Comparison of ENCODE assay signal across 8 cellular contexts in the genomic region with DNA sequence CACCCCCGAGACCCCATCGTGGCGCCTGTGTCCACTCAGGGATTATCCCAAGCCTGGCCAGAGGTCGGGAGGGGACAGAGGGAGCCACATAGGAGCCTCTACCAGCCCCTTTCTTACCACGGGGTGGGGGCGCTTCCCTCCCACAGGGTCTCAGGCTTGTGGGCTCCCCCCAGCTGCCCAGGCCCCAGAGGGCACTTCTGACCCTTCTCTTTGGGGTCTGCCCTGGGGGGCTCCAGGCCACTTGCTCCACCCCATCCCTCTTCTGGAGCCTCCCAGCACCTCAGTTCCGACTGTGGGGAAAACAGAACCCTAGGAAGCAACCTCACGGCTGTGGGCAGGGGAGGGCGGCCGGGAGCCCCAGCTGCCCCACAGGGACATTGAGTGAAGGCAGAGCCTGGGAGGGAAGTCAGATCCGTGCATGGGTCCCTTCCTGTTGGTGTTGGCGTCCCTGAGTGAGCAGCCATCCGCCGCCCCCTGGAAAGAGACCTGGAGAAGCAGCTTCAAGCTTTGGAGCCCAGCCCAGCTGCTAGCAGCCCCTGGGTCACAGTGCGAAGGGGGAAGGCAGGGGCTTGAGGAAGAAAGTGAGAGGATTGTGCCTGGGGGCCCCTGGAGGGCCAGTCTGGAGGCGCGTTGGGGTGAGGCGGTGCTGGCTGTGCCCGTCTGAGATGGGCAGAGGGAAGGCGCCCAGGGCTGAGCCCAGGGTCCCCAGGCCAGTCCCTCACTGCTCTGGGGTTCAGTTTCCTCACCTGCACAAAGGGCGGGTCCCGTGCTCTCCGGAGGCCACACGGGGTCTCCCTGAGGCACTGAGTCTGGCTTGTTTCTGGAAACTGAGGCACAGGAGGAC. TPM values are rescaled to one million over a fixed set of nuclear protein-coding genes. Genes with fewer than 3 reads are reported as not detected.
DNase-seq lines count a peak whose midpoint lies in the region; ATAC-seq, FAIRE-seq and TF ChIP-seq lines count a peak whose summit lies in the region.

No MANE protein-coding gene starts in this region.

- dilution Hi-C loops in IMR-90 (cut with HindIII; ENCODE audit: low sequenced_read_pairs, unreplicated experiment): no loop called here

- FAIRE-seq in K562 (lab: Jason Lieb, UNC): no peak

- in situ Hi-C loops in IMR-90 (cut with MboI; ENCODE audit: low sequenced_read_pairs) (no loop called here), K562 (cut with MboI) (loop anchor here (5.0 kb wide), 1 partner anchor 131 kb away; no protein-coding TSS in a partner anchor)

- H3K56ac ChIP-seq in IMR-90 (ENCODE audit: extremely low read depth, insufficient read depth, low read length): no peak overlapping the region

- intact Hi-C loops in IMR-90 (cut with micrococcal nuclease): no loop called here
- intact Hi-C loops in K562 (cut with micrococcal nuclease): loop anchor here (1.0 to 5.0 kb wide), 4 partner anchors 43 to 164 kb away; no protein-coding TSS in a partner anchor

- H3K9me3 ChIP-seq in IMR-90 (ENCODE audit: control insufficient read depth, insufficient read depth, low read length): no peaks in the 10 kb centered on the region
- no peaks in the 10 kb centered on the region for H3K9me3 ChIP-seq in K562 (replicated peaks; ENCODE audit: control insufficient read depth, insufficient read depth, low read depth, low read length)
- H3K9me3 ChIP-seq in mesenchymal stem cell (ENCODE audit: control insufficient read depth, low read length): no peaks in the 10 kb centered on the region

- no peak for ATAC-seq in IMR-90 (ENCODE audit: low read depth)
- ATAC-seq in K562: peak; percentile 6
- ATAC-seq in HG03097 (IDR thresholded peaks at IDR 0.05; ENCODE audit: low FRiP score, unreplicated experiment): no peak
- no peak for ATAC-seq in GM19324 (IDR thresholded peaks at IDR 0.05; ENCODE audit: low FRiP score, unreplicated experiment)
- ATAC-seq in GM19035 (IDR thresholded peaks at IDR 0.05; ENCODE audit: unreplicated experiment): no peak

- TF ChIP-seq POLR2A in IMR-90 (IDR thresholded peaks at IDR 0.05; ENCODE audit: low read depth, low read length) (no peak), K562 (conservative IDR thresholded peaks at IDR 0.05) (no peak)

- H4K8ac ChIP-seq in IMR-90 (ENCODE audit: low read depth in 2 of 2, low read length in 2 of 2): no peak overlapping the region
- no peak overlapping the region for H4K8ac ChIP-seq in mesenchymal stem cell (ENCODE audit: low read length)

- H3K4me1 ChIP-seq in IMR-90 (ENCODE audit: control insufficient read depth, insufficient read depth, low read length) (peaks cover 2% of the 10 kb centered on the region; the same call in 1 of the 2 replicates), K562 (replicated peaks in 1 of 2; ENCODE audit: control insufficient read depth in 2 of 2, insufficient read depth in 2 of 2, low read length in 2 of 2) (peaks cover 15 to 90% of the 10 kb centered on the region in 2 experiments), mesenchymal stem cell (ENCODE audit: control insufficient read depth, insufficient read depth, low read depth, low read length) (peaks cover 6% of the 10 kb centered on the region)

- H3K36me3 ChIP-seq in IMR-90 (ENCODE audit: control insufficient read depth, insufficient read depth, low read length) (no peaks in the 10 kb centered on the region), K562 (ENCODE audit: control insufficient read depth, insufficient read depth, low read length) (peaks cover 7% of the 10 kb centered on the region; the same call in 2 of the 3 replicates), mesenchymal stem cell (ENCODE audit: control insufficient read depth in 1 of 2, insufficient read depth in 2 of 2, low read depth in 1 of 2, low read length in 2 of 2) (peaks cover 2 to 3% of the 10 kb centered on the region in 2 experiments)

- no peak overlapping the region for H4K91ac ChIP-seq in IMR-90 (ENCODE audit: insufficient read depth, low read depth, low read length)
- peak overlapping the region; percentile 67 for H4K91ac ChIP-seq in mesenchymal stem cell (ENCODE audit: low read length)

- no peaks in the 10 kb centered on the region; the same call in 1 of the 2 replicates for H3K27me3 ChIP-seq in IMR-90 (ENCODE audit: control insufficient read depth, insufficient read depth, low read length)
- no peaks in the 10 kb centered on the region; a peak in 1 of 5 replicates for H3K27me3 ChIP-seq in K562 (ENCODE audit: control insufficient read depth in 2 of 2, insufficient read depth in 2 of 2, low read length in 2 of 2)
- peaks cover 4 to 25% of the 10 kb centered on the region in 2 experiments for H3K27me3 ChIP-seq in mesenchymal stem cell (ENCODE audit: control insufficient read depth in 1 of 2, insufficient read depth in 1 of 2, low read length in 2 of 2)

- H2BK15ac ChIP-seq in IMR-90 (ENCODE audit: low read depth, low read length) (no peak overlapping the region), mesenchymal stem cell (ENCODE audit: low read depth, poor library complexity, severe bottlenecking) (no peak overlapping the region)

- H3K14ac ChIP-seq in IMR-90 (replicated peaks; ENCODE audit: low read depth, low read length): no peak overlapping the region
- H3K14ac ChIP-seq in mesenchymal stem cell (ENCODE audit: low read length in 2 of 2): no peak overlapping the region

- no peak overlapping the region for H4K5ac ChIP-seq in IMR-90 (ENCODE audit: low read depth, low read length)

- TF ChIP-seq CTCF in IMR-90 (conservative IDR thresholded peaks at IDR 0.05; ENCODE audit: low read depth, low read length): no peak
- no peak for TF ChIP-seq CTCF in K562 (IDR thresholded peaks at IDR 0.05 in 2 of 3, conservative IDR thresholded peaks at IDR 0.05 in 1 of 3; ENCODE audit: insufficient read depth in 2 of 3, low read depth in 1 of 3, low read length in 3 of 3)

- CTCF ChIA-PET in IMR-90 (lab: Yijun Ruan, JAX) (interaction anchor here (0.6 to 1.5 kb wide), 2 partner anchors 164 to 188 kb away, joined by 3 to 4 read pairs; no protein-coding TSS in a partner anchor), K562 (lab: Yijun Ruan, JAX; ENCODE audit: low intra/inter-chr PET ratio) (interaction anchor here (0.7 to 2.1 kb wide), 2 partner anchors 127 to 201 kb away, joined by 5 to 35 read pairs; a partner anchor contains a TSS)

- H2AK5ac ChIP-seq in IMR-90 (ENCODE audit: low read depth, low read length) (no peak overlapping the region), mesenchymal stem cell (ENCODE audit: low read length, severe bottlenecking) (no peak overlapping the region)

- TF ChIP-seq RAD21 in IMR-90 (IDR thresholded peaks at IDR 0.05; ENCODE audit: low read length) (no peak), K562 (CRISPR knock-in tag; conservative IDR thresholded peaks at IDR 0.05 in 1 of 2, IDR thresholded peaks at IDR 0.05 in 1 of 2) (no peak)

- H3K4ac ChIP-seq in IMR-90 (ENCODE audit: low read depth, low read length) (no peak overlapping the region), mesenchymal stem cell (ENCODE audit: low read depth in 1 of 2, low read length in 2 of 2) (no peak overlapping the region)

- peak; percentile 49 for DNase-seq in 8988T
- no peak for DNase-seq in IMR-90
- no peak for DNase-seq in K562 (ENCODE audit: extremely low read depth in 1 of 4, low spot score in 3 of 4)
- no peak for DNase-seq in mesenchymal stem cell
- no peak for DNase-seq in stimulated activated CD4-positive, alpha-beta T cell treated with anti-CD3 and anti-CD28 coated beads, Interleukin-4, amount 100 ng/mL, for 4 hours

- BruUV-seq in IMR-90 (replicated peaks; lab: Mats Ljungman, UMichigan) (no TSS peak), K562 (replicated peaks; lab: Mats Ljungman, UMichigan) (no TSS peak)

- WGBS in IMR-90 (ENCODE audit: extremely low coverage in 2 of 2, insufficient read length in 1 of 2), 2 experiments: 76% methylated on average over 18 of the region's 24 CpGs; no CpG with 5 or more reads in 1 of the 2 experiments
- 72% methylated on average over 23 of the region's 24 CpGs for WGBS in K562 (ENCODE audit: insufficient coverage, low coverage, missing lambda C conversion rate)
- WGBS in mesenchymal stem cell: 80% methylated on average over 24 of the region's 24 CpGs

- no peak overlapping the region for H3K27ac ChIP-seq in IMR-90 (ENCODE audit: insufficient read depth, low read length)
- peak overlapping the region; percentile 13; the same call in 1 of the 3 replicates for H3K27ac ChIP-seq in K562 (ENCODE audit: extremely low read depth, low read depth, low read length)
- no peak overlapping the region for H3K27ac ChIP-seq in mesenchymal stem cell (ENCODE audit: low read length, poor library complexity, severe bottlenecking)

- no peak for TF ChIP-seq EP300 in K562 (IDR thresholded peaks at IDR 0.05; ENCODE audit: low read length)

- peak overlapping the region; percentile 77 for H2AK9ac ChIP-seq in IMR-90 (replicated peaks; ENCODE audit: low read depth, low read length, poor library complexity)

- no peak overlapping the region for H2BK120ac ChIP-seq in IMR-90 (ENCODE audit: low read depth, low read length)
- no peak overlapping the region for H2BK120ac ChIP-seq in mesenchymal stem cell (ENCODE audit: low read depth, low read length)

- H3K79me2 ChIP-seq in K562 (ENCODE audit: control insufficient read depth, insufficient read depth, low read length): no peaks in the 10 kb centered on the region

- H3K23ac ChIP-seq in IMR-90 (ENCODE audit: low read depth, low read length) (no peak overlapping the region), mesenchymal stem cell (ENCODE audit: low read length in 2 of 2) (no peak overlapping the region)

- H2BK20ac ChIP-seq in IMR-90 (ENCODE audit: low read depth, low read length): no peak overlapping the region

- peaks cover 7% of the 10 kb centered on the region for H4K20me1 ChIP-seq in IMR-90 (ENCODE audit: insufficient read depth, low read length)
- H4K20me1 ChIP-seq in K562 (replicated peaks; ENCODE audit: control insufficient read depth, insufficient read depth, low read length): no peaks in the 10 kb centered on the region

- H3K4me3 ChIP-seq in IMR-90 (ENCODE audit: insufficient read depth, low read depth, low read length): no peak overlapping the region
- no peak overlapping the region for H3K4me3 ChIP-seq in K562
- H3K4me3 ChIP-seq in mesenchymal stem cell (ENCODE audit: insufficient read depth in 1 of 2, low read depth in 1 of 2, low read length in 2 of 2): no peak overlapping the region

- H2AFZ ChIP-seq in IMR-90 (replicated peaks; ENCODE audit: low read length, poor library complexity) (peak overlapping the region; percentile 61), K562 (ENCODE audit: low read depth, low read length) (peak overlapping the region; percentile 43; the same call in 1 of the 2 replicates), mesenchymal stem cell (ENCODE audit: low read depth, low read length) (no peak overlapping the region)

- H3K18ac ChIP-seq in IMR-90 (ENCODE audit: low read depth, low read length) (no peak overlapping the region), mesenchymal stem cell (ENCODE audit: low read depth in 1 of 2, low read length in 2 of 2) (no peak overlapping the region)

- H3K4me2 ChIP-seq in IMR-90 (ENCODE audit: low read depth, low read length): no peak overlapping the region
- H3K4me2 ChIP-seq in K562 (ENCODE audit: insufficient read depth, low read length): peak overlapping the region; percentile 38; the same call in 1 of the 2 replicates
- H3K4me2 ChIP-seq in mesenchymal stem cell (ENCODE audit: low read length, poor library complexity, severe bottlenecking): no peak overlapping the region

- no peak overlapping the region for H2BK12ac ChIP-seq in mesenchymal stem cell (ENCODE audit: low read length in 2 of 2)

- H3K9me1 ChIP-seq in IMR-90 (ENCODE audit: insufficient read depth, low read length) (no peaks in the 10 kb centered on the region), K562 (ENCODE audit: control insufficient read depth, insufficient read depth, low read length) (no peaks in the 10 kb centered on the region)

- no peak overlapping the region for H3K9ac ChIP-seq in IMR-90 (ENCODE audit: low read depth, low read length)
- peak overlapping the region; percentile 23 to 88; a peak in 3 of 4 replicates for H3K9ac ChIP-seq in K562 (ENCODE audit: insufficient read depth in 1 of 2, low read depth in 2 of 2, low read length in 2 of 2)
- H3K9ac ChIP-seq in mesenchymal stem cell (ENCODE audit: low read length): peak overlapping the region; percentile 33

- POLR2A ChIA-PET in IMR-90 (lab: Charles Lee; ENCODE audit: unreplicated experiment): no interaction called here
- POLR2A ChIA-PET in K562 (lab: Yijun Ruan, JAX): interaction anchor here (0.6 to 1.9 kb wide), 10 partner anchors 10 to 487 kb away, joined by 3 to 7 read pairs (median 3); no protein-coding TSS in a partner anchor

- H3K79me1 ChIP-seq in IMR-90 (ENCODE audit: low read depth in 1 of 2, low read length in 2 of 2) (no peaks in the 10 kb centered on the region), mesenchymal stem cell (replicated peaks; ENCODE audit: low read length, poor library complexity, severe bottlenecking) (no peaks in the 10 kb centered on the region)

- H2BK5ac ChIP-seq in IMR-90 (ENCODE audit: low read depth, low read length, poor library complexity, severe bottlenecking) (no peak overlapping the region), mesenchymal stem cell (ENCODE audit: low read depth, low read length, poor library complexity, severe bottlenecking) (no peak overlapping the region)

RNA-seq across cellular contexts. Expression of a gene that starts 22.1 kb away (rescaled TPM):
- total RNA-seq in IMR-90 (2012; rRNA removed) (18.3 and 23.3 TPM in 2 replicates), K562 (2014; rRNA removed) (68.6 and 84.3 TPM in 2 replicates), K562 (2014; rRNA removed; fragmentation: Illumina TruSeq; extraction: Trizol) (40.5 and 48.5 TPM in 2 replicates), K562 (2015; rRNA removed; fragmentation: Illumina TruSeq; extraction: Trizol) (51.6 and 52.9 TPM in 2 replicates), K562 (2021) (89.1 and 105 TPM in 2 replicates)
- polyA plus RNA-seq in IMR-90 (2012; rRNA removed) (18.1 and 20.2 TPM in 2 replicates), K562 (2011; rRNA removed) (38.0 and 47.3 TPM in 2 replicates), K562 (2014; fragmentation: Illumina TruSeq; extraction: Trizol) (79.7 and 97.5 TPM in 2 replicates), K562 (2014; fragmentation: Nextera tagmentation; extraction: Ambion mirVana) (1 to 10 TPM in 1 of 2 experiments, under 1 TPM in 1; 0.89 to 1.8 TPM), K562 (2014; rRNA removed) (60.2 and 64.7 TPM in 2 replicates)
- polyA plus RNA-seq in IMR-90 (2012; cell fraction: cytosol; rRNA removed): 12.4 and 18.5 TPM in 2 replicates
- polyA plus RNA-seq in IMR-90 (2012; cell fraction: nucleus; rRNA removed; ENCODE audit: low replicate concordance): 28.8 and 33.8 TPM in 2 replicates
- 200 and 398 TPM in 2 replicates for total RNA-seq in K562 (2011; cell fraction: chromatin; rRNA removed; ENCODE audit: low replicate concordance)
- total RNA-seq in K562 (2011; cell fraction: nucleolus; rRNA removed): 176 and 196 TPM in 2 replicates
- total RNA-seq in K562 (2011; cell fraction: nucleoplasm; rRNA removed): 186 and 220 TPM in 2 replicates
- 22.9 and 23.5 TPM in 2 replicates for polyA plus RNA-seq in K562 (2011; cell fraction: cytosol; rRNA removed)
- 233 and 286 TPM in 2 replicates for polyA plus RNA-seq in K562 (2011; cell fraction: nucleus; rRNA removed)
- polyA plus RNA-seq in K562 (2012): 35.6 and 62.2 TPM in 2 replicates
- 23.9 and 28.6 TPM in 2 replicates for polyA minus RNA-seq in K562 (2011; rRNA and poly(A)+ RNA removed)
- 20.8 and 22.0 TPM in 2 replicates for polyA minus RNA-seq in K562 (2011; cell fraction: cytosol; rRNA and poly(A)+ RNA removed)
- polyA minus RNA-seq in K562 (2011; cell fraction: nucleus; rRNA and poly(A)+ RNA removed): 66.5 and 104 TPM in 2 replicates
- 14.5 TPM for polyA plus RNA-seq in mesenchymal stem cell (2013, experiment 1 of 2)
- 14.1 TPM for polyA plus RNA-seq in mesenchymal stem cell (2013, experiment 2 of 2)

RNA-seq across cellular contexts. Expression of a gene that starts 35.4 kb away (rescaled TPM):
- total RNA-seq in IMR-90 (2012; rRNA removed): 6.1 and 6.9 TPM in 2 replicates
- 71.7 and 87.4 TPM in 2 replicates for polyA plus RNA-seq in IMR-90 (2012; rRNA removed)
- 31.9 and 61.6 TPM in 2 replicates for polyA plus RNA-seq in IMR-90 (2012; cell fraction: cytosol; rRNA removed)
- polyA plus RNA-seq in IMR-90 (2012; cell fraction: nucleus; rRNA removed; ENCODE audit: low replicate concordance): 16.5 and 24.5 TPM in 2 replicates
- total RNA-seq in K562 (2011; cell fraction: chromatin; rRNA removed; ENCODE audit: low replicate concordance): 10.6 and 21.9 TPM in 2 replicates
- total RNA-seq in K562 (2011; cell fraction: nucleolus; rRNA removed): 19.5 and 22.0 TPM in 2 replicates
- 18.3 and 24.3 TPM in 2 replicates for total RNA-seq in K562 (2011; cell fraction: nucleoplasm; rRNA removed)
- total RNA-seq in K562 (2014; rRNA removed): 23.1 and 29.0 TPM in 2 replicates
- total RNA-seq in K562 (2014; rRNA removed; fragmentation: Illumina TruSeq; extraction: Trizol): 20.8 and 21.1 TPM in 2 replicates
- total RNA-seq in K562 (2015; rRNA removed; fragmentation: Illumina TruSeq; extraction: Trizol): 31.7 and 34.9 TPM in 2 replicates
- 43.5 and 48.1 TPM in 2 replicates for total RNA-seq in K562 (2021)
- polyA plus RNA-seq in K562 (2011; rRNA removed): 46.6 and 58.0 TPM in 2 replicates
- 74.4 and 80.8 TPM in 2 replicates for polyA plus RNA-seq in K562 (2011; cell fraction: cytosol; rRNA removed)
- 36.5 and 43.3 TPM in 2 replicates for polyA plus RNA-seq in K562 (2011; cell fraction: nucleus; rRNA removed)
- polyA plus RNA-seq in K562 (2012): 76.9 and 118 TPM in 2 replicates
- polyA plus RNA-seq in K562 (2014; fragmentation: Illumina TruSeq; extraction: Trizol): 64.2 and 79.8 TPM in 2 replicates
- 10 to 100 TPM; 12.4 to 17.1 TPM for polyA plus RNA-seq in K562 (2014; fragmentation: Nextera tagmentation; extraction: Ambion mirVana)
- polyA plus RNA-seq in K562 (2014; rRNA removed): 65.0 and 67.8 TPM in 2 replicates
- polyA minus RNA-seq in K562 (2011; rRNA and poly(A)+ RNA removed): 33.5 and 37.4 TPM in 2 replicates
- polyA minus RNA-seq in K562 (2011; cell fraction: cytosol; rRNA and poly(A)+ RNA removed): 14.2 and 21.7 TPM in 2 replicates
- 9.0 and 14.1 TPM in 2 replicates for polyA minus RNA-seq in K562 (2011; cell fraction: nucleus; rRNA and poly(A)+ RNA removed)
- polyA plus RNA-seq in mesenchymal stem cell (2013, experiment 1 of 2): 276 TPM
- 282 TPM for polyA plus RNA-seq in mesenchymal stem cell (2013, experiment 2 of 2)

RNA-seq across cellular contexts. Expression of a gene that starts 53.5 kb away (rescaled TPM):
- total RNA-seq in IMR-90 (2012; rRNA removed): 24.2 and 27.1 TPM in 2 replicates
- 36.2 and 38.7 TPM in 2 replicates for polyA plus RNA-seq in IMR-90 (2012; rRNA removed)
- 32.1 and 32.6 TPM in 2 replicates for polyA plus RNA-seq in IMR-90 (2012; cell fraction: cytosol; rRNA removed)
- 48.7 and 55.4 TPM in 2 replicates for polyA plus RNA-seq in IMR-90 (2012; cell fraction: nucleus; rRNA removed; ENCODE audit: low replicate concordance)
- 91.3 and 152 TPM in 2 replicates for total RNA-seq in K562 (2011; cell fraction: chromatin; rRNA removed; ENCODE audit: low replicate concordance)
- total RNA-seq in K562 (2011; cell fraction: nucleolus; rRNA removed): 92.9 and 103 TPM in 2 replicates
- 104 and 106 TPM in 2 replicates for total RNA-seq in K562 (2011; cell fraction: nucleoplasm; rRNA removed)
- 41.3 and 50.4 TPM in 2 replicates for total RNA-seq in K562 (2014; rRNA removed)
- 27.3 and 28.6 TPM in 2 replicates for total RNA-seq in K562 (2014; rRNA removed; fragmentation: Illumina TruSeq; extraction: Trizol)
- total RNA-seq in K562 (2015; rRNA removed; fragmentation: Illumina TruSeq; extraction: Trizol): 33.7 and 35.7 TPM in 2 replicates
- total RNA-seq in K562 (2021): 88.4 and 90.1 TPM in 2 replicates
- 48.3 and 63.4 TPM in 2 replicates for polyA plus RNA-seq in K562 (2011; rRNA removed)
- 66.5 and 76.4 TPM in 2 replicates for polyA plus RNA-seq in K562 (2011; cell fraction: cytosol; rRNA removed)
- 70.1 and 87.0 TPM in 2 replicates for polyA plus RNA-seq in K562 (2011; cell fraction: nucleus; rRNA removed)
- 42.6 and 65.7 TPM in 2 replicates for polyA plus RNA-seq in K562 (2012)
- polyA plus RNA-seq in K562 (2014; fragmentation: Illumina TruSeq; extraction: Trizol): 33.2 and 48.4 TPM in 2 replicates
- 1 to 10 TPM; 1.5 TPM for polyA plus RNA-seq in K562 (2014; fragmentation: Nextera tagmentation; extraction: Ambion mirVana)
- 46.6 and 50.1 TPM in 2 replicates for polyA plus RNA-seq in K562 (2014; rRNA removed)
- polyA minus RNA-seq in K562 (2011; rRNA and poly(A)+ RNA removed): 40.0 and 57.0 TPM in 2 replicates
- polyA minus RNA-seq in K562 (2011; cell fraction: cytosol; rRNA and poly(A)+ RNA removed): 48.7 and 66.4 TPM in 2 replicates
- polyA minus RNA-seq in K562 (2011; cell fraction: nucleus; rRNA and poly(A)+ RNA removed): 26.1 and 32.4 TPM in 2 replicates
- polyA plus RNA-seq in mesenchymal stem cell (2013, experiment 1 of 2): 38.6 TPM
- 39.2 TPM for polyA plus RNA-seq in mesenchymal stem cell (2013, experiment 2 of 2)
